ENCODE assay signal across 19 cellular contexts in genomic region chr9:93193978-93194377, GRCh38. TPM values are rescaled to one million over a fixed set of nuclear protein-coding genes. Genes with fewer than 3 reads are reported as not detected.
DNase-seq lines count a peak whose midpoint lies in the region; ATAC-seq, FAIRE-seq and TF ChIP-seq lines count a peak whose summit lies in the region.
"Had no signal": no experiment of that assay in that cellular context is flagged by ENCODE, and none has a peak within 500 bp of the region (broad histone marks: within the 10 kb centered on the region; RNA-seq: fewer than 3 reads in every experiment).

No MANE protein-coding gene starts in this region.

- H4K20me1 ChIP-seq in HepG2 (ENCODE audit: insufficient read depth, low read length), result no peaks in the 10 kb centered on the region

- no peaks in the 10 kb centered on the region for H3K9me3 ChIP-seq in HepG2 (ENCODE audit: low read length)
- H3K9me3 ChIP-seq in right lobe of liver, result no peaks in the 10 kb centered on the region
- no peaks in the 10 kb centered on the region for H3K9me3 ChIP-seq in pancreas
- no peaks in the 10 kb centered on the region for H3K9me3 ChIP-seq in naive thymus-derived CD4-positive, alpha-beta T cell (ENCODE audit: control insufficient read depth in 2 of 3, low read length in 3 of 3)
- H3K9me3 ChIP-seq: BE2C, Caco-2, HAP-1 had no signal

- peaks cover 0 to 6% of the 10 kb centered on the region in 2 experiments; a peak in 1 of 5 replicates for H3K36me3 ChIP-seq in HepG2 (replicated peaks in 1 of 2; ENCODE audit: control insufficient read depth in 1 of 2, insufficient read depth in 2 of 2, low read length in 2 of 2)
- H3K36me3 ChIP-seq in right lobe of liver, result no peaks in the 10 kb centered on the region
- no peaks in the 10 kb centered on the region for H3K36me3 ChIP-seq in pancreas
- no peaks in the 10 kb centered on the region for H3K36me3 ChIP-seq in naive thymus-derived CD4-positive, alpha-beta T cell (ENCODE audit: control insufficient read depth in 2 of 3, insufficient read depth in 3 of 3, low read length in 3 of 3)
- H3K36me3 ChIP-seq: BE2C had no signal

- TF ChIP-seq POLR2A in HepG2 (IDR thresholded peaks at IDR 0.05; ENCODE audit: insufficient read depth in 1 of 2, low read depth in 2 of 2, low read length in 2 of 2), result no peak
- TF ChIP-seq POLR2A in right lobe of liver (IDR thresholded peaks at IDR 0.05), result no peak

- TF ChIP-seq EP300 in HepG2 (IDR thresholded peaks at IDR 0.05; ENCODE audit: low read depth in 2 of 2, low read length in 2 of 2) (no peak), HepG2 (CRISPR knock-in tag; IDR thresholded peaks at IDR 0.05; ENCODE audit: borderline replicate concordance) (no peak)

- FAIRE-seq in HepG2 (lab: Jason Lieb, UNC) (no peak), endometrium (lab: Jason Lieb, UNC) (peak; percentile 78), pancreas (lab: Jason Lieb, UNC) (no peak)
- FAIRE-seq: A204.1, G401.6, HTR-8/SVneo had no signal

- no peak for TF ChIP-seq RAD21 in HepG2 (CRISPR knock-in tag; IDR thresholded peaks at IDR 0.05)

- CTCF ChIA-PET in HepG2 (lab: Yijun Ruan, JAX; ENCODE audit: low intra/inter-chr PET ratio, low total read pairs), result no interaction called here
- CTCF ChIA-PET in naive thymus-derived CD4-positive, alpha-beta T cell (lab: Charles Lee), result no interaction called here

- peaks cover 0 to 8% (median 0%) of the 10 kb centered on the region in 7 donors for H3K4me1 Mint-ChIP-seq in naive thymus-derived CD4-positive, alpha-beta T cell
- H3K4me1 Mint-ChIP-seq: CD4-positive, CD25-positive, alpha-beta regulatory T cell had no signal

- H3K27me3 ChIP-seq in HepG2 (ENCODE audit: control insufficient read depth in 1 of 2, insufficient read depth in 2 of 2, low read length in 2 of 2), result no peaks in the 10 kb centered on the region
- no peaks in the 10 kb centered on the region for H3K27me3 ChIP-seq in right lobe of liver
- H3K27me3 ChIP-seq in pancreas, result no peaks in the 10 kb centered on the region
- no peaks in the 10 kb centered on the region for H3K27me3 ChIP-seq in naive thymus-derived CD4-positive, alpha-beta T cell (ENCODE audit: control insufficient read depth in 2 of 2, insufficient read depth in 2 of 2, low read length in 2 of 2)
- H3K27me3 ChIP-seq: BE2C had no signal

- no peak for ATAC-seq in HepG2
- ATAC-seq in right lobe of liver, result no peak
- ATAC-seq in pancreas, result no peak
- ATAC-seq in naive thymus-derived CD4-positive, alpha-beta T cell, result no peak
- no peak for ATAC-seq in HG03095 (IDR thresholded peaks at IDR 0.05; ENCODE audit: unreplicated experiment)
- no peak for ATAC-seq in HG03342 (IDR thresholded peaks at IDR 0.05; ENCODE audit: unreplicated experiment)

- H3K36me3 Mint-ChIP-seq in naive thymus-derived CD4-positive, alpha-beta T cell, result no peaks in the 10 kb centered on the region
- H3K36me3 Mint-ChIP-seq: CD4-positive, CD25-positive, alpha-beta regulatory T cell had no signal

- no peak overlapping the region for H3K4me3 Mint-ChIP-seq in naive thymus-derived CD4-positive, alpha-beta T cell
- H3K4me3 Mint-ChIP-seq: CD4-positive, CD25-positive, alpha-beta regulatory T cell; IgD-negative memory B cell had no signal

- no peak for TF ChIP-seq CTCF in HepG2 (CRISPR knock-in tag; IDR thresholded peaks at IDR 0.05)
- TF ChIP-seq CTCF in right lobe of liver (IDR thresholded peaks at IDR 0.05), result no peak
- no peak for TF ChIP-seq CTCF in pancreas (IDR thresholded peaks at IDR 0.05)

- peaks cover 59% of the 10 kb centered on the region for H3K79me2 ChIP-seq in HepG2 (ENCODE audit: insufficient read depth, low read length)

- no peak overlapping the region for H3K27ac Mint-ChIP-seq in naive thymus-derived CD4-positive, alpha-beta T cell
- H3K27ac Mint-ChIP-seq: CD4-positive, CD25-positive, alpha-beta regulatory T cell; IgD-negative memory B cell had no signal

- H3K4me1 ChIP-seq in HepG2 (ENCODE audit: insufficient read depth, low read length), result peaks cover 53% of the 10 kb centered on the region
- no peaks in the 10 kb centered on the region for H3K4me1 ChIP-seq in right lobe of liver
- H3K4me1 ChIP-seq in pancreas, result peaks cover 42 to 53% (median 52%) of the 10 kb centered on the region in 3 donors
- no peaks in the 10 kb centered on the region for H3K4me1 ChIP-seq in naive thymus-derived CD4-positive, alpha-beta T cell (ENCODE audit: control insufficient read depth in 2 of 2, insufficient read depth in 2 of 2, low read length in 2 of 2)
- H3K4me1 ChIP-seq: BE2C had no signal

- DNase-seq in HepG2 (ENCODE audit: low spot score), result no peak
- DNase-seq in right lobe of liver, result no peak
- DNase-seq in pancreas, result no peak
- no peak for DNase-seq in naive thymus-derived CD4-positive, alpha-beta T cell
- no peak for DNase-seq in SW480 (ENCODE audit: low spot score)
- DNase-seq: BE2C; Caco-2; CD4-positive, CD25-positive, alpha-beta regulatory T cell; Karpas-422; NCI-H226; PC-9 had no signal

- POLR2A ChIA-PET in HepG2 (lab: Yijun Ruan, JAX), result interaction anchor here (0.5 to 2.7 kb wide), 2 partner anchors 8 to 1626 kb away, joined by 4 to 9 read pairs; no protein-coding TSS in a partner anchor
- POLR2A ChIA-PET in naive thymus-derived CD4-positive, alpha-beta T cell (lab: Charles Lee), result no interaction called here

- H3K4me2 ChIP-seq in HepG2 (ENCODE audit: low read depth, low read length), result no peak overlapping the region
- H3K4me2 ChIP-seq: PC-9 had no signal

- peaks cover 0 to 11% (median 0%) of the 10 kb centered on the region in 5 donors for H3K27me3 Mint-ChIP-seq in naive thymus-derived CD4-positive, alpha-beta T cell

- TSS peak; percentile 40 for BruUV-seq in HepG2 (replicated peaks; lab: Mats Ljungman, UMichigan)

- H3K4me3 ChIP-seq in HepG2 (replicated peaks in 1 of 3; ENCODE audit: insufficient read depth in 1 of 3, low read depth in 2 of 3, low read length in 3 of 3), result no peak overlapping the region
- H3K4me3 ChIP-seq in right lobe of liver, result no peak overlapping the region
- H3K4me3 ChIP-seq in pancreas, result no peak overlapping the region
- no peak overlapping the region for H3K4me3 ChIP-seq in naive thymus-derived CD4-positive, alpha-beta T cell (ENCODE audit: low read length)
- H3K4me3 ChIP-seq: HAP-1, PC-9 had no signal

- in situ Hi-C loops in HepG2 (cut with HindIII; ENCODE audit: extremely low pct_ligation_motif_present, low pct_unique_long_range_greater_than_20kb), result no loop called here

- intact Hi-C loops in HepG2 (cut with micrococcal nuclease; ENCODE audit: unreplicated experiment) (no loop called here), right lobe of liver (cut with DNase I) (no loop called here), pancreas (cut with DNase I) (no loop called here)
- intact Hi-C loops in naive thymus-derived CD4-positive, alpha-beta T cell (cut with micrococcal nuclease), result no loop called here

- no peak overlapping the region for H3K9ac ChIP-seq in HepG2 (ENCODE audit: insufficient read depth, low read depth, low read length)

- peaks cover 0 to 5% (median 0%) of the 10 kb centered on the region in 11 donors for H3K9me3 Mint-ChIP-seq in naive thymus-derived CD4-positive, alpha-beta T cell

- H3K27ac ChIP-seq in HepG2 (ENCODE audit: extremely low read length, insufficient read depth, low read length), result no peak overlapping the region
- H3K27ac ChIP-seq in right lobe of liver, result no peak overlapping the region
- peak overlapping the region; percentile 51 to 77 (median 59) for H3K27ac ChIP-seq in pancreas
- H3K27ac ChIP-seq in naive thymus-derived CD4-positive, alpha-beta T cell (ENCODE audit: low read depth, low read length), result no peak overlapping the region
- H3K27ac ChIP-seq: PC-9 had no signal

- no peak overlapping the region for H2AFZ ChIP-seq in HepG2 (ENCODE audit: low read length)
- H2AFZ ChIP-seq: PC-9 had no signal

- WGBS in HepG2 (ENCODE audit: low lambda C conversion rate), result 93% methylated on average over 2 of the region's 2 CpGs
- WGBS in right lobe of liver (ENCODE audit: insufficient coverage, low coverage, low lambda C conversion rate, missing lambda C conversion rate), result 66% methylated on average over 2 of the region's 2 CpGs
- WGBS in pancreas, 2 donors, result 37 to 38% methylated on average over 2 of the region's 2 CpGs

RNA-seq across cellular contexts. Expression of gene WNK2, which starts 10.0 kb away (rescaled TPM):
- total RNA-seq in HepG2 (2016; rRNA removed; fragmentation: Illumina TruSeq; extraction: Trizol) (10.5 and 16.6 TPM in 2 replicates), right lobe of liver (1 to 10 TPM in 5 of 6 experiments, under 1 TPM in 1; 0.43 to 3.6 (median 1.3) TPM), pancreas (100 to 1,000 TPM in 1 of 6 donors, 10 to 100 TPM in 5; 53.5 to 114 (median 89.4) TPM)
- total RNA-seq in HepG2 (2016; cell fraction: cytosol; rRNA removed; fragmentation: Illumina TruSeq; extraction: Trizol; ENCODE audit: low read depth), result 2.8 and 5.4 TPM in 2 replicates
- total RNA-seq in HepG2 (2016; cell fraction: insoluble cytoplasmic fraction; rRNA removed; fragmentation: Illumina TruSeq; extraction: Trizol), result 7.9 and 14.6 TPM in 2 replicates
- total RNA-seq in HepG2 (2016; cell fraction: membrane; rRNA removed; fragmentation: Illumina TruSeq; extraction: Trizol), result 9.4 and 9.8 TPM in 2 replicates
- 21.0 and 29.3 TPM in 2 replicates for total RNA-seq in HepG2 (2016; cell fraction: nucleus; rRNA removed; fragmentation: Illumina TruSeq; extraction: Trizol)
- polyA plus RNA-seq in HepG2 (2011; rRNA removed) (11.4 and 12.0 TPM in 2 replicates), pancreas (100 to 1,000 TPM in 1 of 2 donors, 10 to 100 TPM in 1; 77.4 to 121 TPM)
- polyA plus RNA-seq in HepG2 (2011; cell fraction: cytosol; rRNA removed), result 3.1 and 5.3 TPM in 2 replicates
- polyA plus RNA-seq in HepG2 (2011; cell fraction: nucleus; rRNA removed), result 98.4 and 126 TPM in 2 replicates
- 29.1 and 39.4 TPM in 2 replicates for polyA plus RNA-seq in HepG2 (2012)
- 3.2 and 4.2 TPM in 2 replicates for polyA plus RNA-seq in HepG2 (2016; cell fraction: cytosol; fragmentation: Illumina TruSeq; extraction: Trizol; ENCODE audit: low read depth)
- 18.9 and 27.7 TPM in 2 replicates for polyA plus RNA-seq in HepG2 (2016; cell fraction: insoluble cytoplasmic fraction; fragmentation: Illumina TruSeq; extraction: Trizol; ENCODE audit: low read depth)
- 4.9 and 6.5 TPM in 2 replicates for polyA plus RNA-seq in HepG2 (2016; cell fraction: membrane; fragmentation: Illumina TruSeq; extraction: Trizol; ENCODE audit: low read depth)
- polyA plus RNA-seq in HepG2 (2016; cell fraction: nucleus; fragmentation: Illumina TruSeq; extraction: Trizol; ENCODE audit: insufficient read depth, low read depth), result 87.2 and 94.8 TPM in 2 replicates
- 8.4 and 22.7 TPM in 2 replicates for polyA minus RNA-seq in HepG2 (2011; rRNA and poly(A)+ RNA removed; ENCODE audit: low replicate concordance)
- 15.8 and 17.9 TPM in 2 replicates for polyA minus RNA-seq in HepG2 (2011; cell fraction: cytosol; rRNA and poly(A)+ RNA removed)
- 32.8 and 40.0 TPM in 2 replicates for polyA minus RNA-seq in HepG2 (2011; cell fraction: nucleus; rRNA and poly(A)+ RNA removed)
- total RNA-seq in naive thymus-derived CD4-positive, alpha-beta T cell, result under 1 TPM in 4 of 5 experiments, not detected in 1; 0.32 to 0.83 (median 0.46) TPM
- polyA plus RNA-seq in naive thymus-derived CD4-positive, alpha-beta T cell, result not detected
- polyA plus RNA-seq: CD4-positive, CD25-positive, alpha-beta regulatory T cell had no signal

RNA-seq across cellular contexts. Expression of gene NINJ1, which starts 59.9 kb away (rescaled TPM):
- total RNA-seq in HepG2 (2016; rRNA removed; fragmentation: Illumina TruSeq; extraction: Trizol) (77.1 and 92.1 TPM in 2 replicates), right lobe of liver (100 to 1,000 TPM in 1 of 6 experiments, 10 to 100 TPM in 5; 35.6 to 103 (median 65.1) TPM), pancreas (10 to 100 TPM; 15.6 to 33.2 (median 19.3) TPM)
- 104 and 127 TPM in 2 replicates for total RNA-seq in HepG2 (2016; cell fraction: cytosol; rRNA removed; fragmentation: Illumina TruSeq; extraction: Trizol; ENCODE audit: low read depth)
- 66.8 and 94.8 TPM in 2 replicates for total RNA-seq in HepG2 (2016; cell fraction: insoluble cytoplasmic fraction; rRNA removed; fragmentation: Illumina TruSeq; extraction: Trizol)
- total RNA-seq in HepG2 (2016; cell fraction: membrane; rRNA removed; fragmentation: Illumina TruSeq; extraction: Trizol), result 149 and 180 TPM in 2 replicates
- 48.9 and 58.7 TPM in 2 replicates for total RNA-seq in HepG2 (2016; cell fraction: nucleus; rRNA removed; fragmentation: Illumina TruSeq; extraction: Trizol)
- polyA plus RNA-seq in HepG2 (2011; rRNA removed) (81.2 and 109 TPM in 2 replicates), pancreas (10 to 100 TPM; 26.2 to 28.1 TPM)
- polyA plus RNA-seq in HepG2 (2011; cell fraction: cytosol; rRNA removed), result 83.2 and 110 TPM in 2 replicates
- polyA plus RNA-seq in HepG2 (2011; cell fraction: nucleus; rRNA removed), result 62.3 and 83.6 TPM in 2 replicates
- polyA plus RNA-seq in HepG2 (2012), result 77.3 and 145 TPM in 2 replicates
- 196 and 226 TPM in 2 replicates for polyA plus RNA-seq in HepG2 (2016; cell fraction: cytosol; fragmentation: Illumina TruSeq; extraction: Trizol; ENCODE audit: low read depth)
- 104 and 130 TPM in 2 replicates for polyA plus RNA-seq in HepG2 (2016; cell fraction: insoluble cytoplasmic fraction; fragmentation: Illumina TruSeq; extraction: Trizol; ENCODE audit: low read depth)
- 235 and 242 TPM in 2 replicates for polyA plus RNA-seq in HepG2 (2016; cell fraction: membrane; fragmentation: Illumina TruSeq; extraction: Trizol; ENCODE audit: low read depth)
- polyA plus RNA-seq in HepG2 (2016; cell fraction: nucleus; fragmentation: Illumina TruSeq; extraction: Trizol; ENCODE audit: insufficient read depth, low read depth), result 122 and 127 TPM in 2 replicates
- polyA minus RNA-seq in HepG2 (2011; rRNA and poly(A)+ RNA removed; ENCODE audit: low replicate concordance), result 22.5 and 101 TPM in 2 replicates
- 26.1 and 26.7 TPM in 2 replicates for polyA minus RNA-seq in HepG2 (2011; cell fraction: cytosol; rRNA and poly(A)+ RNA removed)
- 17.8 and 21.8 TPM in 2 replicates for polyA minus RNA-seq in HepG2 (2011; cell fraction: nucleus; rRNA and poly(A)+ RNA removed)
- 100 to 1,000 TPM in 2 of 5 experiments, 10 to 100 TPM in 3; 30.7 to 163 (median 64.7) TPM for total RNA-seq in naive thymus-derived CD4-positive, alpha-beta T cell
- polyA plus RNA-seq in naive thymus-derived CD4-positive, alpha-beta T cell, result 100 to 1,000 TPM; 113 to 133 TPM

Comparison
In these comparisons a context has a peak if more than half of its experiments do, and no peak if none do; other contexts are left out.
1. H3K27ac ChIP-seq: peak in pancreas (4 of 4); none in HepG2 (single experiment), right lobe of liver (0 of 3) and naive thymus-derived CD4-positive, alpha-beta T cell (single experiment).